29 cellular contexts compared by ENCODE assay signal in the genomic region with DNA sequence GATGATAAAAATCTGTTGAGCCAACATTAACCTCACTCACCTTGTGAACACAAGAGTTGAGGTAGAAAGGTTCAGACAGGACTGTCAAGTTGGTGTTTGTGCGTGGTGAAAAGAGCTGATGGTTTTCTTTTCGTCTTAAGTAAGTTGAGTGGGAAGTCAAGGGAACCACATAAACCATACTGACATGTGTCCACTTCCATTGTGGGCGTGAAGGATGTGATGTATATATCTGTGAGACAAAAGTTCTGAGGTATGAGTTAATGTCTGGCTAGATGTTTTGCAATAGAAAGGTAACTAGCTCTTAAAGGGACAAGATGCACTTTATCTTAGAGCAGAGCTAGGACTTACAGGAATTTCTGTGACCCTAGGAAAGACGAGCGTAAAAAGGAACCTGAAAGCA.
"Had no signal": no experiment of that assay in that cellular context is flagged by ENCODE, and none has a peak within 500 bp of the region (broad histone marks: within the 10 kb centered on the region; RNA-seq: fewer than 3 reads in every experiment).

No MANE protein-coding gene starts in this region.

- H3K9me3 ChIP-seq: ovary, prostate gland, sigmoid colon, stomach, thyroid gland, upper lobe of left lung, vagina had no signal

- H3K4me3 Mint-ChIP-seq: activated B cell treated with CpG ODN at 0.5 μM for 24 hours; activated CD8-positive, alpha-beta T cell treated with anti-CD3 and anti-CD28 coated beads for 36 hours; activated naive CD4-positive, alpha-beta T cell treated with anti-CD3 and anti-CD28 coated beads, Interleukin-2, amount 50 U/mL, for 24 hours; activated naive CD8-positive, alpha-beta T cell treated with anti-CD3 and anti-CD28 coated beads, Interleukin-2, amount 50 U/mL, for 24 hours; activated T-cell treated with anti-CD3 and anti-CD28 coated beads, Interleukin-2, amount 50 U/mL, for 4 hours; central memory CD8-positive, alpha-beta T cell; stimulated activated naive B cell treated with anti-CD40 and anti-IgM and Interleukin-4, amounts not matched to agents 10 μg/mL and 1 μg/mL and 100 μg/mL, for 72 hours; T-helper 2 cell treated with Interferon-gamma antibody and Interleukin-4, amounts not matched to agents 5 μg/mL and 100 μg/mL, for 36 hours had no signal

- H3K4me3 ChIP-seq: colonic mucosa, ovary, prostate gland, sigmoid colon, stomach, thyroid gland, upper lobe of left lung, vagina had no signal

- H3K9me3 Mint-ChIP-seq: activated naive CD4-positive, alpha-beta T cell treated with anti-CD3 and anti-CD28 coated beads, Interleukin-2, amount 50 U/mL, for 24 hours; activated naive CD8-positive, alpha-beta T cell treated with anti-CD3 and anti-CD28 coated beads, Interleukin-2, amount 50 U/mL, for 24 hours had no signal

- H3K27me3 ChIP-seq: colonic mucosa, ovary, sigmoid colon, stomach, thyroid gland, upper lobe of left lung, vagina had no signal

- DNase-seq: activated B cell treated with CpG ODN at 0.5 μM for 24 hours; activated CD4-positive, alpha-beta T cell treated with anti-CD3 and anti-CD28 coated beads, Interleukin-2, amount 50 U/mL, for 1 hour; activated CD8-positive, alpha-beta T cell treated with anti-CD3 and anti-CD28 coated beads for 36 hours; activated naive CD8-positive, alpha-beta T cell treated with anti-CD3 and anti-CD28 coated beads, Interleukin-2, amount 50 U/mL, for 24 hours; activated T-cell treated with anti-CD3 and anti-CD28 coated beads, Interleukin-2, amount 50 U/mL, for 4 hours; amygdala; colonic mucosa; effector CD8-positive, alpha-beta T cell; erythroblast; head of caudate nucleus; hippocampal formation; left cardiac atrium; left ventricle myocardium superior; ovary; retina; sigmoid colon; small intestine; stimulated activated CD4-positive, alpha-beta T cell treated with anti-CD3 and anti-CD28 coated beads, Interleukin-4, amount 100 ng/mL, for 24 hours; stimulated activated CD8-positive, alpha-beta memory T cell treated with anti-CD3 and anti-CD28 coated beads, Interleukin-4, amount 100 ng/mL, for 48 hours; stimulated activated naive B cell treated with anti-CD40 and anti-IgM and Interleukin-4, amounts not matched to agents 10 μg/mL and 1 μg/mL and 100 μg/mL, for 72 hours; stomach; thyroid gland; upper lobe of left lung had no signal

- ATAC-seq: activated CD8-positive, alpha-beta T cell treated with anti-CD3 and anti-CD28 coated beads for 36 hours; activated naive CD8-positive, alpha-beta T cell treated with anti-CD3 and anti-CD28 coated beads, Interleukin-2, amount 50 U/mL, for 24 hours; activated T-cell treated with anti-CD3 and anti-CD28 coated beads, Interleukin-2, amount 50 U/mL, for 4 hours; left cardiac atrium; left ventricle myocardium superior; stimulated activated naive B cell treated with anti-CD40 and anti-IgM and Interleukin-4, amounts not matched to agents 10 μg/mL and 1 μg/mL and 100 μg/mL, for 72 hours had no signal

- H3K36me3 Mint-ChIP-seq: activated naive CD4-positive, alpha-beta T cell treated with anti-CD3 and anti-CD28 coated beads, Interleukin-2, amount 50 U/mL, for 24 hours; stimulated activated naive B cell treated with anti-CD40 and anti-IgM and Interleukin-4, amounts not matched to agents 10 μg/mL and 1 μg/mL and 100 μg/mL, for 72 hours had no signal

- H3K4me1 ChIP-seq: colonic mucosa, prostate gland, sigmoid colon, stomach, thyroid gland, upper lobe of left lung, vagina had no signal

- H3K4me1 Mint-ChIP-seq: activated B cell treated with CpG ODN at 0.5 μM for 24 hours; central memory CD8-positive, alpha-beta T cell; stimulated activated naive B cell treated with anti-CD40 and anti-IgM and Interleukin-4, amounts not matched to agents 10 μg/mL and 1 μg/mL and 100 μg/mL, for 72 hours had no signal

- H3K36me3 ChIP-seq: colonic mucosa, ovary, prostate gland, sigmoid colon, stomach, thyroid gland, upper lobe of left lung, vagina had no signal

- H3K27me3 Mint-ChIP-seq: activated B cell treated with CpG ODN at 0.5 μM for 24 hours; activated CD8-positive, alpha-beta T cell treated with anti-CD3 and anti-CD28 coated beads for 36 hours; activated naive CD4-positive, alpha-beta T cell treated with anti-CD3 and anti-CD28 coated beads, Interleukin-2, amount 50 U/mL, for 24 hours; activated naive CD8-positive, alpha-beta T cell treated with anti-CD3 and anti-CD28 coated beads, Interleukin-2, amount 50 U/mL, for 24 hours; central memory CD8-positive, alpha-beta T cell; stimulated activated naive B cell treated with anti-CD40 and anti-IgM and Interleukin-4, amounts not matched to agents 10 μg/mL and 1 μg/mL and 100 μg/mL, for 72 hours had no signal

- H3K27ac ChIP-seq: colonic mucosa, ovary, prostate gland, sigmoid colon, stomach, thyroid gland, upper lobe of left lung, vagina had no signal

- H3K27ac Mint-ChIP-seq: activated B cell treated with CpG ODN at 0.5 μM for 24 hours; activated CD8-positive, alpha-beta T cell treated with anti-CD3 and anti-CD28 coated beads for 36 hours; activated naive CD4-positive, alpha-beta T cell treated with anti-CD3 and anti-CD28 coated beads, Interleukin-2, amount 50 U/mL, for 24 hours; activated naive CD8-positive, alpha-beta T cell treated with anti-CD3 and anti-CD28 coated beads, Interleukin-2, amount 50 U/mL, for 24 hours; activated T-helper 2 cell treated with anti-CD3 and anti-CD28 coated beads, Interferon-gamma antibody, Interleukin-2, Interleukin-4, amounts not matched to agents 10 μg/mL and 5 μg/mL and 100 μg/mL, durations not matched to agents 14 hours and 24 hours and 36 hours; stimulated activated naive B cell treated with anti-CD40 and anti-IgM and Interleukin-4, amounts not matched to agents 10 μg/mL and 1 μg/mL and 100 μg/mL, for 72 hours; T-helper 2 cell treated with Interferon-gamma antibody and Interleukin-4, amounts not matched to agents 5 μg/mL and 100 μg/mL, for 36 hours had no signal
